8 cellular contexts compared by ENCODE assay signal in the genomic region with DNA sequence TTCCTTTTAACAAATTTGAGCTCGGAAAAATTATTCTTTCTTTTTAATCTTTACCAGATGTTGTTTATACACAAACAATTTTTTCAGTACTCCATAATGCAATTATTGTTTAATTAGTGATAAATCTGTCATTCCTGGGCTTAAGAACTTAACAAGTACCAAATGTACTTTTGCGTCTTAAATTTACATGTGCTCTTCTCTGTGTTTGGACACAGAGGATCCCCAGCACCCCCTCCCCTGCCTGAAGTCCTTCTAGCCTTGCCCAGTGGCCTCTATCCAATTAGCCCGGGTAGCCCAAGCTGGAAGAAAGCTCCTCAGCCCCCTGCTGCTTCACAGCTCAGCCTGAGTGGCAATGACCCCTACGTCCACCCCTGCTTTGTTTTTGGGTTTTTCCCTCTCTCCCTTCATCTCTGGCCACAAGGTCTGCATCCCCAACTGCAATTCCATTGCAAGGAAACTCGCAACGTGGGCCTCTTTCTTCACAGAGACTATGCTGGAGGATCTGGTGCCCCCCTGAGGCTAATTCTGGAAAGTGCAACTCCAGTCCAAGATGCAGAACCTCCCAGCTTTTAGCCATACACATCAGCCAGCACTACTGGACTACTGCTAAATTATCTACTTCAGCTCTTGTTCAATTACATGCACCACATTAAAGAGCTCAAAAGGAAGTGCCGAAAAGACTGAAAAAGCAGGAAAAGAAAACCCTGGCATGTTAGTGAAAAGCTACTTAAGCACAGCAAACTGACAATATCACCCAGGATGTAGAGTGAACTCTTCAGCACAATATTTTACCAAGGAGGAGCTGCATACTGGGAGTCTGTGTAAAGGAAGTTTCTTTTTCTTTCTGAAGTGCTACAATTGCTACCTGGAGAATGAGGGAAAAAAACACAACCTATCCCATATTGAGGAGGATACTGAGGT.
DNase-seq lines count a peak whose midpoint lies in the region; ATAC-seq, FAIRE-seq and TF ChIP-seq lines count a peak whose summit lies in the region.

No MANE protein-coding gene starts in this region.

- ATAC-seq in GM21360 (IDR thresholded peaks at IDR 0.05; ENCODE audit: unreplicated experiment) = no peak

- no peak for TF ChIP-seq POLR2A in lower leg skin (IDR thresholded peaks at IDR 0.05)

- POLR2A ChIA-PET in AG04449 (lab: Yijun Ruan, JAX) = no interaction called here

- peaks cover 2% of the 10 kb centered on the region for H3K36me3 Mint-ChIP-seq in activated CD4-positive, alpha-beta T cell treated with anti-CD3 and anti-CD28 coated beads, Interleukin-2, amount 10 ng/mL, durations not matched to agents 24 days and 14 days (ENCODE audit: low read depth)

- peak; percentile 83 for TF ChIP-seq CTCF in AG04449 (IDR thresholded peaks at IDR 0.05; ENCODE audit: insufficient read depth, low read length, missing control alignments)
- peak; percentile 69 to 95 (median 88) for TF ChIP-seq CTCF in dorsolateral prefrontal cortex (IDR thresholded peaks at IDR 0.05 in 54 of 56, conservative IDR thresholded peaks at IDR 0.05 in 2 of 56; ENCODE audit: low read depth in 1 of 56, partially characterized antibody in 56 of 56)
- TF ChIP-seq CTCF in lower leg skin (IDR thresholded peaks at IDR 0.05) = peak in 1 of 3 donors; percentile 64

- no peak overlapping the region for H3K4me3 ChIP-seq in AG04449 (ENCODE audit: low read depth, low read length)
- H3K4me3 ChIP-seq in dorsolateral prefrontal cortex = peak overlapping the region in 19 of 59 donors; percentile 2 to 48 (median 21)
- no peak overlapping the region for H3K4me3 ChIP-seq in lower leg skin (ENCODE audit: low read depth, poor library complexity, severe bottlenecking)

- DNase-seq in AG04449 (ENCODE audit: low read depth, low spot score) (no peak), GM18507 (ENCODE audit: extremely low spot score, insufficient read length, low read depth) (peak; percentile 14), NCI-H345 treated with DMSO at 0.1 percent for 48 hours (lab: John Stamatoyannopoulos, UW; ENCODE audit: unreplicated experiment) (peak; percentile 6), dorsolateral prefrontal cortex (peak; percentile 61 to 87 (median 77)), lower leg skin (ENCODE audit: low spot score in 2 of 2) (peak; percentile 67 to 92)
- DNase-seq in activated CD4-positive, alpha-beta T cell treated with anti-CD3 and anti-CD28 coated beads, Interleukin-2, amount 10 ng/mL, durations not matched to agents 24 days and 14 days = peak; percentile 86
- peak; percentile 16 for DNase-seq in stimulated activated CD8-positive, alpha-beta memory T cell treated with anti-CD3 and anti-CD28 coated beads, Interleukin-15, amount 100 ng/mL, for 24 hours (ENCODE audit: low read depth)

- no peaks in the 10 kb centered on the region for H3K27me3 Mint-ChIP-seq in activated CD4-positive, alpha-beta T cell treated with anti-CD3 and anti-CD28 coated beads, Interleukin-2, amount 10 ng/mL, durations not matched to agents 24 days and 14 days

- 34 to 36% methylated on average over 7 of the region's 7 CpGs for WGBS in lower leg skin, 2 donors

- no peaks in the 10 kb centered on the region for H3K27me3 ChIP-seq in dorsolateral prefrontal cortex

- peak overlapping the region in 19 of 59 donors; percentile 2 to 81 (median 50) for H3K27ac ChIP-seq in dorsolateral prefrontal cortex

- no peak overlapping the region for H3K4me3 Mint-ChIP-seq in activated CD4-positive, alpha-beta T cell treated with anti-CD3 and anti-CD28 coated beads, Interleukin-2, amount 10 ng/mL, durations not matched to agents 24 days and 14 days

- intact Hi-C loops in activated CD4-positive, alpha-beta T cell treated with anti-CD3 and anti-CD28 coated beads, Interleukin-2, amount 10 ng/mL, durations not matched to agents 24 days and 14 days (cut with micrococcal nuclease) = loop anchor here (1.0 to 10.0 kb wide), 3 partner anchors 134 to 1086 kb away; no protein-coding TSS in a partner anchor
- intact Hi-C loops in dorsolateral prefrontal cortex (cut with DNase I) (loop anchor here in 1 of 2 donors (2.0 to 10.0 kb wide), 3 partner anchors 54 to 450 kb away; no protein-coding TSS in a partner anchor), lower leg skin (cut with DNase I; ENCODE audit: low total_unique reads) (no loop called here)

- no peak overlapping the region for H3K27ac Mint-ChIP-seq in activated CD4-positive, alpha-beta T cell treated with anti-CD3 and anti-CD28 coated beads, Interleukin-2, amount 10 ng/mL, durations not matched to agents 24 days and 14 days

- peak; percentile 76 for FAIRE-seq in GM18507 (lab: Jason Lieb, UNC)

- no peaks in the 10 kb centered on the region for H3K9me3 Mint-ChIP-seq in activated CD4-positive, alpha-beta T cell treated with anti-CD3 and anti-CD28 coated beads, Interleukin-2, amount 10 ng/mL, durations not matched to agents 24 days and 14 days

- CTCF ChIA-PET in AG04449 (lab: Yijun Ruan, JAX) = interaction anchor here (0.6 to 11.2 kb wide), 66 partner anchors 9 to 1086 kb away, joined by 3 to 341 read pairs (median 4); a partner anchor contains a TSS

- H3K4me1 Mint-ChIP-seq in activated CD4-positive, alpha-beta T cell treated with anti-CD3 and anti-CD28 coated beads, Interleukin-2, amount 10 ng/mL, durations not matched to agents 24 days and 14 days = peaks cover 4% of the 10 kb centered on the region
